ENCODE assay signal across 1 cellular context in genomic region chr1:16205891-16206546, GRCh38.
TF ChIP-seq lines count a peak whose summit lies in the region.

No MANE protein-coding gene starts in this region.

TF ChIP-seq in GM12878, 131 proteins besides CTCF, POLR2A, EP300 and RAD21:
- TF ChIP-seq GATAD2B (conservative IDR thresholded peaks at IDR 0.05; ENCODE audit: low read depth) (no peak), NR2F1 (conservative IDR thresholded peaks at IDR 0.05) (peak; percentile 76)
TF ChIP-seq in GM12878: peak in this region for 1.
